In the genomic region with DNA sequence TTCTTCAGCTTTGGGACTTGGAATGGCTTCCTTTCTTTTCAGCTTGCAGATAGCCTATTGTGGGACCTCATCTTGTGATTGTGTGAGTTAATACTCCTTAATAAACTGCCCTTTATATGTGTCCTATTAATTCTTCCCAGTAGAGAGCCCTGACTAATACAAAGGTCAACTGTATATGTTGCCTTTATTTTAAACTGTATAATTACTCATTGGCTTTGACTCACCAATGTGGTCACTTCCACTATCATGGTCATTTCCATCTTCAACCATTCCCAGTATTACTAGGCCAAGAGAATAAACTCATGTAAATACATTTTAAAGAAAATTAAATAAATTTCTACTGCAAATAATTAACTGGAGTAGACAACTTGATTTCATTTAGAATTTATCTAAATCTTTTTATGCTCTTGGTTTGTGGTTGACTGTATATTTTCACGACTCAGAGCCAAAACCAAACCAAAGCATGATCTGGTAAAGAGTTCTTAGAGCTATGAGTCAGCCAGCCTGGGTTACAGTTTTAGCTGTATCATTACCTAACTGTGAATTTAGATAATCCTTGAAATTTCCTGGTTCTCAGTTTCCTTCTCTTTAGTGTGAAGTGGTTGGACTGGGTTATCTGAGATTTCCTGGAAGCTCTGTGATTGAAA, we compare ENCODE assay signal across 17 cellular contexts.
A peak's percentile ranks its signal among the peaks of the same experiment; 100 is the strongest.
DNase-seq lines count a peak whose midpoint lies in the region; FAIRE-seq and TF ChIP-seq lines count a peak whose summit lies in the region.
"Had no signal": no experiment of that assay in that cellular context is flagged by ENCODE, and none has a peak within 500 bp of the region (broad histone marks: within the 10 kb centered on the region; RNA-seq: fewer than 3 reads in every experiment).

No MANE protein-coding gene starts in this region.

- FAIRE-seq in bronchial epithelial cell (lab: Jason Lieb, UNC) = no peak

- H3K4me3 ChIP-seq in bronchial epithelial cell (ENCODE audit: low read depth, low read length) = no peak overlapping the region
- H3K4me3 ChIP-seq: heart left ventricle, lung had no signal

- no peaks in the 10 kb centered on the region for H3K36me3 Mint-ChIP-seq in activated CD4-positive, alpha-beta T cell treated with anti-CD3 and anti-CD28 coated beads, Interleukin-2, amount 10 ng/mL, durations not matched to agents 24 days and 14 days (ENCODE audit: low read depth)
- H3K36me3 Mint-ChIP-seq: IgD-negative memory B cell; stimulated activated naive B cell treated with anti-CD40 and anti-IgM and Interleukin-4, amounts not matched to agents 10 μg/mL and 1 μg/mL and 100 μg/mL, for 72 hours had no signal

- intact Hi-C loops in activated CD4-positive, alpha-beta T cell treated with anti-CD3 and anti-CD28 coated beads, Interleukin-2, amount 10 ng/mL, durations not matched to agents 24 days and 14 days (cut with micrococcal nuclease) = no loop called here

- H3K36me3 ChIP-seq in bronchial epithelial cell (ENCODE audit: control insufficient read depth, insufficient read depth, low read length) = no peaks in the 10 kb centered on the region
- H3K36me3 ChIP-seq: heart left ventricle had no signal

- no peaks in the 10 kb centered on the region for H3K9me3 Mint-ChIP-seq in activated CD4-positive, alpha-beta T cell treated with anti-CD3 and anti-CD28 coated beads, Interleukin-2, amount 10 ng/mL, durations not matched to agents 24 days and 14 days
- H3K9me3 Mint-ChIP-seq: H9; IgD-negative memory B cell; stimulated activated naive B cell treated with anti-CD40 and anti-IgM and Interleukin-4, amounts not matched to agents 10 μg/mL and 1 μg/mL and 100 μg/mL, for 72 hours had no signal

- no peaks in the 10 kb centered on the region for H3K4me1 Mint-ChIP-seq in activated CD4-positive, alpha-beta T cell treated with anti-CD3 and anti-CD28 coated beads, Interleukin-2, amount 10 ng/mL, durations not matched to agents 24 days and 14 days
- H3K4me1 Mint-ChIP-seq: H9; IgD-negative memory B cell; stimulated activated naive B cell treated with anti-CD40 and anti-IgM and Interleukin-4, amounts not matched to agents 10 μg/mL and 1 μg/mL and 100 μg/mL, for 72 hours had no signal

- DNase-seq in COLO829 (ENCODE audit: low spot score) (peak; percentile 79), MV-4-11 (lab: John Stamatoyannopoulos, UW) (peak; percentile 40), bronchial epithelial cell (ENCODE audit: low read depth) (peak; percentile 86), kidney tubule cell (ENCODE audit: low spot score) (peak; percentile 85), activated gamma-delta T cell (lab: John Stamatoyannopoulos, UW) (no peak), NCI-H1105 (lab: John Stamatoyannopoulos, UW) (no peak)
- DNase-seq in activated CD4-positive, alpha-beta T cell treated with anti-CD3 and anti-CD28 coated beads, Interleukin-2, amount 10 ng/mL, durations not matched to agents 24 days and 14 days = no peak
- DNase-seq in activated naive CD4-positive, alpha-beta T cell (lab: John Stamatoyannopoulos, UW) = no peak
- DNase-seq: activated CD4-positive, alpha-beta T cell treated with anti-CD3 and anti-CD28 coated beads for 48 hours; CD4-positive, alpha-beta T cell; H9; heart left ventricle; NCI-H187 treated with DMSO at 0.1 percent for 48 hours; stimulated activated CD4-positive, alpha-beta T cell treated with anti-CD3 and anti-CD28 coated beads, Interleukin-1b, Interleukin-23, amount 100 ng/mL, for 48 hours; stimulated activated naive B cell treated with anti-CD40 and anti-IgM and Interleukin-4, amounts not matched to agents 10 μg/mL and 1 μg/mL and 100 μg/mL, for 72 hours had no signal

- TF ChIP-seq CTCF in bronchial epithelial cell (IDR thresholded peaks at IDR 0.05; ENCODE audit: insufficient read depth, low read length, severe bottlenecking) = no peak

- no peaks in the 10 kb centered on the region for H3K27me3 Mint-ChIP-seq in activated CD4-positive, alpha-beta T cell treated with anti-CD3 and anti-CD28 coated beads, Interleukin-2, amount 10 ng/mL, durations not matched to agents 24 days and 14 days
- H3K27me3 Mint-ChIP-seq: CD4-positive, alpha-beta T cell; IgD-negative memory B cell; stimulated activated naive B cell treated with anti-CD40 and anti-IgM and Interleukin-4, amounts not matched to agents 10 μg/mL and 1 μg/mL and 100 μg/mL, for 72 hours had no signal

- no peak overlapping the region for H3K4me3 Mint-ChIP-seq in activated CD4-positive, alpha-beta T cell treated with anti-CD3 and anti-CD28 coated beads, Interleukin-2, amount 10 ng/mL, durations not matched to agents 24 days and 14 days
- H3K4me3 Mint-ChIP-seq: CD4-positive, alpha-beta T cell; H9; IgD-negative memory B cell; stimulated activated naive B cell treated with anti-CD40 and anti-IgM and Interleukin-4, amounts not matched to agents 10 μg/mL and 1 μg/mL and 100 μg/mL, for 72 hours had no signal

- H3K27me3 ChIP-seq in bronchial epithelial cell (ENCODE audit: control insufficient read depth, insufficient read depth, low read length) = no peaks in the 10 kb centered on the region
- H3K27me3 ChIP-seq: heart left ventricle had no signal

- no peak overlapping the region for H3K27ac Mint-ChIP-seq in activated CD4-positive, alpha-beta T cell treated with anti-CD3 and anti-CD28 coated beads, Interleukin-2, amount 10 ng/mL, durations not matched to agents 24 days and 14 days
- H3K27ac Mint-ChIP-seq: CD4-positive, alpha-beta T cell; H9; stimulated activated naive B cell treated with anti-CD40 and anti-IgM and Interleukin-4, amounts not matched to agents 10 μg/mL and 1 μg/mL and 100 μg/mL, for 72 hours had no signal

Comparison
In these comparisons a context has a peak if more than half of its experiments do, and no peak if none do; other contexts are left out.
1. DNase-seq: peak in COLO829 (single experiment), MV-4-11 (single experiment), bronchial epithelial cell (single experiment) and kidney tubule cell (single experiment); none in activated CD4-positive, alpha-beta T cell treated with anti-CD3 and anti-CD28 coated beads, Interleukin-2, amount 10 ng/mL, durations not matched to agents 24 days and 14 days (single experiment), activated gamma-delta T cell (single experiment), NCI-H1105 (single experiment) and activated naive CD4-positive, alpha-beta T cell (0 of 4).